ENCODE assay signal across 8 cellular contexts in genomic region chr10:99435986-99436633, GRCh38. TPM values are rescaled to one million over a fixed set of nuclear protein-coding genes. Genes with fewer than 3 reads are reported as not detected.
DNase-seq lines count a peak whose midpoint lies in the region; ATAC-seq and TF ChIP-seq lines count a peak whose summit lies in the region.

No MANE protein-coding gene starts in this region.

- TF ChIP-seq EP300 in esophagus muscularis mucosa (IDR thresholded peaks at IDR 0.05) = no peak
- TF ChIP-seq EP300 in ovary (IDR thresholded peaks at IDR 0.05) = no peak

- no peaks in the 10 kb centered on the region for H3K27me3 ChIP-seq in esophagus muscularis mucosa
- no peaks in the 10 kb centered on the region for H3K27me3 ChIP-seq in ovary

- H3K27ac ChIP-seq in esophagus muscularis mucosa (replicated peaks in 1 of 4) (no peak overlapping the region), ovary (peak overlapping the region in 1 of 2 donors; percentile 14)

- DNase-seq in NCI-H2107 treated with DMSO at 0.1 percent for 48 hours (lab: John Stamatoyannopoulos, UW; ENCODE audit: unreplicated experiment) (peak; percentile 25), NCI-H2107 (lab: John Stamatoyannopoulos, UW) (no peak), RPMI8226 (peak; percentile 49), esophagus muscularis mucosa (ENCODE audit: extremely low spot score) (no peak), ovary (no peak)
- peak; percentile 41 for DNase-seq in Jurkat, Clone E6-1 (ENCODE audit: low read depth, low spot score)

- TF ChIP-seq CTCF in esophagus muscularis mucosa (IDR thresholded peaks at IDR 0.05) (peak; percentile 50 to 57 (median 51)), ovary (IDR thresholded peaks at IDR 0.05) (peak in 2 of 3 donors; percentile 36 to 60)

- intact Hi-C loops in esophagus muscularis mucosa (cut with DNase I) = loop anchor here (2.0 to 10.0 kb wide), 2 partner anchors 177 to 279 kb away; no protein-coding TSS in a partner anchor
- intact Hi-C loops in ovary (cut with DNase I) = loop anchor here in 3 of 4 donors (10.0 kb wide), 3 partner anchors 179 to 299 kb away; partner anchors contain the start of genes COX15 (in 1 of the 3) and CUTC (in 1 of the 3)

- TF ChIP-seq POLR2A in esophagus muscularis mucosa (IDR thresholded peaks at IDR 0.05; ENCODE audit: low read depth) (no peak), ovary (IDR thresholded peaks at IDR 0.05) (no peak)

- no peak overlapping the region for H3K4me3 ChIP-seq in Jurkat, Clone E6-1 (ENCODE audit: low read length)
- no peak overlapping the region for H3K4me3 ChIP-seq in esophagus muscularis mucosa
- no peak overlapping the region for H3K4me3 ChIP-seq in ovary

- H3K36me3 ChIP-seq in esophagus muscularis mucosa (peaks cover 0 to 15% (median 4%) of the 10 kb centered on the region in 4 donors), ovary (no peaks in the 10 kb centered on the region)

- H3K9me3 ChIP-seq in esophagus muscularis mucosa = no peaks in the 10 kb centered on the region
- no peaks in the 10 kb centered on the region for H3K9me3 ChIP-seq in ovary

- 34% methylated on average over 5 of the region's 5 CpGs for WGBS in esophagus muscularis mucosa
- 25 to 33% (median 27%) methylated on average over 5 of the region's 5 CpGs for WGBS in ovary, 3 donors

- H3K4me1 ChIP-seq in esophagus muscularis mucosa (peaks cover 15 to 52% (median 49%) of the 10 kb centered on the region in 4 donors), ovary (ENCODE audit: insufficient read depth) (peaks cover 5% of the 10 kb centered on the region)

- no peak for ATAC-seq in HG03039 (IDR thresholded peaks at IDR 0.05; ENCODE audit: unreplicated experiment)
- ATAC-seq in GM18520 (IDR thresholded peaks at IDR 0.05; ENCODE audit: unreplicated experiment) = no peak

RNA-seq across cellular contexts. Expression of gene GOT1, which starts 5.7 kb away (rescaled TPM):
- 46.5 TPM for polyA plus RNA-seq in Jurkat, Clone E6-1 (2012; ENCODE audit: insufficient read depth, insufficient read length)
- total RNA-seq in esophagus muscularis mucosa (10 to 100 TPM; 31.0 to 37.4 (median 36.0) TPM), ovary (10 to 100 TPM; 12.5 to 80.4 (median 18.2) TPM)
- polyA plus RNA-seq in ovary = 10 to 100 TPM; 15.2 to 47.0 TPM

Comparison
In these comparisons a context has a peak if more than half of its experiments do, and no peak if none do; other contexts are left out.
1. DNase-seq: peak in NCI-H2107 treated with DMSO at 0.1 percent for 48 hours (single experiment), Jurkat, Clone E6-1 (single experiment) and RPMI8226 (single experiment); none in NCI-H2107 (single experiment), esophagus muscularis mucosa (single experiment) and ovary (0 of 5).